In the genomic region with DNA sequence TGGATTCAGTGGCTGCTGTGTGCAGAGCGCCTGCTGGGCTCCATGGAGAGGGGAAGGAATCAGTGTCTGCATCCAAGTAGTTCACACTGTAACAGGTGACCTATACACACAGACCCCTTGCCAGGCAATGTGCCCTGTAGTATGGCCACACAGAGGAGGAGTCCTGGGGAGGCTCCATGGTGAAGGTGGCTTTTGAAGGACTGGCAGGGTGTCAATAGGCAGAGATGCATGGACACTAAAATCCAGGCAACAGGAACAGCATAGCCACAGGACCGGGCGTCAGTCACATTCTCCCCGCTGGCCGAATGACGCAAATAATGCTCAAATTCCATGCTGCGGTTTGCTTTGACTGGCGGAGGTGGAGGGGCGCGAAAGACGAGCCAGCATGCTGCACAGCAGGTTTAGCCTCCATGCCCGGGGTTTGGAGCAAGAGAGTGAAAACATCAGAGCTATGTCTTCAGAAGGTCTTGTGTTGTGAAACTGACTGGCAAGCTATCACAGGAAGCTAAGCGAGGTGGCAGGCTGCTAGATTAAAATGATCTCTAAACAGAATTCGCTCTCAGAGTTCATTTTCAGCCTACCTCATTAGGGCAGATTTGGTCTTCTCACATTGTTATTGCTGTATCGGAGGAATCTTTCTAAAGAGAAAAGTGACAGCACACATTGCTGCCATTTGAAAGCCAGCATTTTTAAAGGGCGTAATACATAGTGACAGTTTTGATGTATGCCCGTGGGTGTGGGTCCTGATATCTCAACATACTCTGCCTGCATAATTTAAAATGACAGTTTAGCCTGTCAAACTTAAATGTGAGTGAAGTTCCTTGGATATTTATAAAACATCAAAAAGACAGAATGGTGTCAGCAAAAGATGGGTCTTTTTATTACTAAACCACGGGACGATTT, we compare ENCODE assay signal across 8 cellular contexts. TPM values are rescaled to one million over a fixed set of nuclear protein-coding genes. Genes with fewer than 3 reads are reported as not detected.
DNase-seq lines count a peak whose midpoint lies in the region; ATAC-seq and TF ChIP-seq lines count a peak whose summit lies in the region.

No MANE protein-coding gene starts in this region.

- 81% methylated on average over 19 of the region's 19 CpGs for WGBS in HUES64

- peak overlapping the region; percentile 82; the same call in 1 of the 2 replicates for H3K9ac ChIP-seq in HUES64 (ENCODE audit: low read depth, low read length)
- H3K9ac ChIP-seq in parathyroid adenoma, result no peak overlapping the region

- H3K4me3 Mint-ChIP-seq in activated naive CD8-positive, alpha-beta T cell treated with anti-CD3 and anti-CD28 coated beads for 36 hours, result peak overlapping the region; percentile 100

- peaks cover 2% of the 10 kb centered on the region for H3K36me3 Mint-ChIP-seq in activated naive CD8-positive, alpha-beta T cell treated with anti-CD3 and anti-CD28 coated beads for 36 hours

- H3K4me3 ChIP-seq in HUES64 (ENCODE audit: low read length) (peak overlapping the region; percentile 82), cardiac muscle cell (peak overlapping the region; percentile 88), parathyroid adenoma (ENCODE audit: low read depth, low read length) (peak overlapping the region; percentile 97), thoracic aorta (peak overlapping the region; percentile 84)

- H3K4me1 Mint-ChIP-seq in activated naive CD8-positive, alpha-beta T cell treated with anti-CD3 and anti-CD28 coated beads for 36 hours, result peaks cover 37% of the 10 kb centered on the region

- peak overlapping the region; percentile 31; the same call in 1 of the 2 replicates for H3K27ac ChIP-seq in HUES64 (ENCODE audit: low read depth, low read length)
- H3K27ac ChIP-seq in cardiac muscle cell, result no peak overlapping the region
- peak overlapping the region; percentile 95 for H3K27ac ChIP-seq in parathyroid adenoma
- peak overlapping the region; percentile 96 to 99 for H3K27ac ChIP-seq in thoracic aorta

- H3K9me3 ChIP-seq in HUES64 (ENCODE audit: insufficient read depth, low read depth, low read length) (no peaks in the 10 kb centered on the region), cardiac muscle cell (ENCODE audit: low read depth) (no peaks in the 10 kb centered on the region), parathyroid adenoma (ENCODE audit: control insufficient read depth, low read length) (no peaks in the 10 kb centered on the region), thoracic aorta (no peaks in the 10 kb centered on the region)

- H2AFZ ChIP-seq in parathyroid adenoma, result peak overlapping the region; percentile 67

- no peaks in the 10 kb centered on the region for H3K27me3 ChIP-seq in HUES64 (ENCODE audit: insufficient read depth, low read length)
- no peaks in the 10 kb centered on the region for H3K27me3 ChIP-seq in cardiac muscle cell
- no peaks in the 10 kb centered on the region for H3K27me3 ChIP-seq in parathyroid adenoma (ENCODE audit: control insufficient read depth, insufficient read depth, low read length)
- no peaks in the 10 kb centered on the region for H3K27me3 ChIP-seq in thoracic aorta (replicated peaks; ENCODE audit: insufficient read depth)

- H3K4me1 ChIP-seq in HUES64 (ENCODE audit: insufficient read depth, low read length) (peaks cover 24% of the 10 kb centered on the region), cardiac muscle cell (ENCODE audit: low read depth) (peaks cover 9% of the 10 kb centered on the region), parathyroid adenoma (peaks cover 12% of the 10 kb centered on the region), thoracic aorta (ENCODE audit: control insufficient read depth in 1 of 2, low read depth in 2 of 2) (peaks cover 16 to 34% of the 10 kb centered on the region in 2 donors)

- TF ChIP-seq CTCF in cardiac muscle cell (IDR thresholded peaks at IDR 0.05; ENCODE audit: low read depth, low read length) (no peak), parathyroid adenoma (IDR thresholded peaks at IDR 0.05) (no peak), thoracic aorta (IDR thresholded peaks at IDR 0.05) (no peak)

- H3K27me3 Mint-ChIP-seq in activated naive CD8-positive, alpha-beta T cell treated with anti-CD3 and anti-CD28 coated beads for 36 hours, result no peaks in the 10 kb centered on the region

- DNase-seq in Ammon's horn (ENCODE audit: low spot score) (peak; percentile 74), SK-N-DZ (ENCODE audit: low spot score) (peak; percentile 40), cardiac muscle cell (ENCODE audit: low read depth in 1 of 2, low spot score in 1 of 2) (peak; percentile 12 to 96), thoracic aorta (ENCODE audit: low spot score) (no peak)
- peak; percentile 64 for DNase-seq in activated naive CD8-positive, alpha-beta T cell treated with anti-CD3 and anti-CD28 coated beads for 36 hours

- peaks cover 11% of the 10 kb centered on the region for H3K79me2 ChIP-seq in parathyroid adenoma

- H3K36me3 ChIP-seq in HUES64 (ENCODE audit: insufficient read depth, low read length), result no peaks in the 10 kb centered on the region
- no peaks in the 10 kb centered on the region for H3K36me3 ChIP-seq in cardiac muscle cell
- no peaks in the 10 kb centered on the region for H3K36me3 ChIP-seq in parathyroid adenoma (ENCODE audit: control insufficient read depth, insufficient read depth, low read length)
- no peaks in the 10 kb centered on the region for H3K36me3 ChIP-seq in thoracic aorta

- H3K27ac Mint-ChIP-seq in activated naive CD8-positive, alpha-beta T cell treated with anti-CD3 and anti-CD28 coated beads for 36 hours, result peak overlapping the region; percentile 100

- peak; percentile 57 for ATAC-seq in thoracic aorta (ENCODE audit: insufficient number of reproducible peaks, low FRiP score, low read depth)
- no peak for ATAC-seq in HG03135 (IDR thresholded peaks at IDR 0.05; ENCODE audit: unreplicated experiment)

- no peaks in the 10 kb centered on the region for H3K9me3 Mint-ChIP-seq in activated naive CD8-positive, alpha-beta T cell treated with anti-CD3 and anti-CD28 coated beads for 36 hours

- peak overlapping the region; percentile 89 for H3K4me2 ChIP-seq in parathyroid adenoma (ENCODE audit: low read length)

RNA-seq across cellular contexts. Expression of a gene that starts 1.1 kb away (rescaled TPM):
- polyA plus RNA-seq in HUES64 (2013, experiment 1 of 2), result 22.3 TPM
- 26.2 TPM for polyA plus RNA-seq in HUES64 (2013, experiment 2 of 2)
- 47.5 and 47.8 TPM in 2 replicates for polyA plus RNA-seq in SK-N-DZ (2014; cell fraction: cytosol; rRNA removed)
- 21.3 and 23.5 TPM in 2 replicates for polyA plus RNA-seq in SK-N-DZ (2014; cell fraction: nucleus; rRNA removed)
- total RNA-seq in activated naive CD8-positive, alpha-beta T cell treated with anti-CD3 and anti-CD28 coated beads for 36 hours, result 10 to 100 TPM; 22.8 to 23.0 TPM
- total RNA-seq in cardiac muscle cell (42.8 TPM in 2 replicates), thoracic aorta (10 to 100 TPM; 41.8 to 59.8 TPM)
- 46.9 and 52.7 TPM in 2 replicates for polyA plus RNA-seq in cardiac muscle cell

RNA-seq across cellular contexts. Expression of a gene that starts 58.0 kb away (rescaled TPM):
- 10.8 TPM for polyA plus RNA-seq in HUES64 (2013, experiment 1 of 2)
- polyA plus RNA-seq in HUES64 (2013, experiment 2 of 2), result 10.6 TPM
- 15.1 and 16.8 TPM in 2 replicates for polyA plus RNA-seq in SK-N-DZ (2014; cell fraction: cytosol; rRNA removed)
- polyA plus RNA-seq in SK-N-DZ (2014; cell fraction: nucleus; rRNA removed), result 39.0 and 48.1 TPM in 2 replicates
- 10 to 100 TPM; 25.3 to 27.1 TPM for total RNA-seq in activated naive CD8-positive, alpha-beta T cell treated with anti-CD3 and anti-CD28 coated beads for 36 hours
- total RNA-seq in cardiac muscle cell (11.2 and 14.0 TPM in 2 replicates), thoracic aorta (10 to 100 TPM; 22.3 to 40.5 TPM)
- polyA plus RNA-seq in cardiac muscle cell, result 34.4 and 44.1 TPM in 2 replicates
